Comparison of ENCODE assay signal across 1 cellular context in the genomic region with DNA sequence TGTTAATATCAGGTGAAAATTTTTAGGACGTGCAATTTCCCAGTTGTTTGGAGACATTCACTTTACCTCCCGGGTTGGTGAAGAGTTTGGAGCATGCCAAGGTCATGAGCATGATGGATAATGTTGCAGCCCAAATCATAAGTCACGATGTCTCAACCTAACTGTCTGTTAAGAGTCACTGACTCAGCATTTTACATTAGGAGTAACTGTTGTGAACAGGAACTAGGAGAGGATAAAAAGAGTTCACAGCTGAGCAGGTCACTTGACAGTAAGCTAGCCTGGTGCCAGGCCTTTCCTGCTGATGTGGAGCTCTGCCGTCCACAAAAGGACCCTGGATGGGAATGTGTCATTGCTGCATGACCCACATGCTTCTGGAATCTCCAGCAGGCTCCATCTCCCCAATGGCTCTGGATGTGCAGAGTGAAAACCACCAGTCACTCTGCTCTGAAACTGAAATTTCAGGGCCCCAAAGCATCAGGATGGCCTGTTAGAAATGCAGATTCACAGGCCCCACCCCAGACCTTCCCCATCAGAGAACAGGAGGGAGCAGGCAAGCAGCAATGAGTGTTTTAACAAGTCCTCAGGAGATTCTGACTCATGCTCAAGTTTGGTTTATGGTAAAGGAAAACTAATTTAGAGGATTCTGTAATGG.
A peak's percentile ranks its signal among the peaks of the same experiment; 100 is the strongest.
TF ChIP-seq lines count a peak whose summit lies in the region.

No MANE protein-coding gene starts in this region.

TF ChIP-seq in K562, 482 proteins besides CTCF, POLR2A, EP300 and RAD21 (continued from another document and continues in another):
- TF ChIP-seq, protein P1, sequence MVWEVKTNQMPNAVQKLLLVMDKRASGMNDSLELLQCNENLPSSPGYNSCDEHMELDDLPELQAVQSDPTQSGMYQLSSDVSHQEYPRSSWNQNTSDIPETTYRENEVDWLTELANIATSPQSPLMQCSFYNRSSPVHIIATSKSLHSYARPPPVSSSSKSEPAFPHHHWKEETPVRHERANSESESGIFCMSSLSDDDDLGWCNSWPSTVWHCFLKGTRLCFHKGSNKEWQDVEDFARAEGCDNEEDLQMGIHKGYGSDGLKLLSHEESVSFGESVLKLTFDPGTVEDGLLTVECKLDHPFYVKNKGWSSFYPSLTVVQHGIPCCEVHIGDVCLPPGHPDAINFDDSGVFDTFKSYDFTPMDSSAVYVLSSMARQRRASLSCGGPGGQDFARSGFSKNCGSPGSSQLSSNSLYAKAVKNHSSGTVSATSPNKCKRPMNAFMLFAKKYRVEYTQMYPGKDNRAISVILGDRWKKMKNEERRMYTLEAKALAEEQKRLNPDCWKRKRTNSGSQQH (CRISPR knock-in tag; IDR thresholded peaks at IDR 0.05), result peak; percentile 15; the same call in 1 of the 2 replicates
- TF ChIP-seq ZNF707 (CRISPR knock-in tag; conservative IDR thresholded peaks at IDR 0.05) (0 out of 2 replicates have a peak, but pooled peaks have one; percentile 43), RAD51 (IDR thresholded peaks at IDR 0.05; ENCODE audit: borderline replicate concordance, low read depth) (peak; percentile 31; the same call in 1 of the 2 replicates), EZH2 (IDR thresholded peaks at IDR 0.05; ENCODE audit: borderline replicate concordance, low read depth, low read length) (no peak), ZNF165 (CRISPR knock-in tag; IDR thresholded peaks at IDR 0.05; ENCODE audit: borderline replicate concordance) (no peak; the same call in 1 of the 2 replicates), ZNF24 (IDR thresholded peaks at IDR 0.05) (peak; percentile 85; the same call in 1 of the 2 replicates), ZKSCAN1 (IDR thresholded peaks at IDR 0.05; ENCODE audit: low read depth, low read length) (no peak), ZNF324 (CRISPR knock-in tag; IDR thresholded peaks at IDR 0.05) (no peak), CXXC5 (CRISPR knock-in tag; IDR thresholded peaks at IDR 0.05) (peak; percentile 55), HDAC3 (IDR thresholded peaks at IDR 0.05; ENCODE audit: borderline replicate concordance, partially characterized antibody) (peak; percentile 24), ZNF449 (CRISPR knock-in tag; IDR thresholded peaks at IDR 0.05) (peak; percentile 30; the same call in 1 of the 2 replicates), SMAD2 (IDR thresholded peaks at IDR 0.05; ENCODE audit: low read depth, low read length) (no peak), CBFA2T3 (IDR thresholded peaks at IDR 0.05) (peak; percentile 65), HDAC2 (IDR thresholded peaks at IDR 0.05) (peak; percentile 74; the same call in 1 of the 2 replicates), ZNF282 (CRISPR knock-in tag; IDR thresholded peaks at IDR 0.05) (no peak), MCM7 (IDR thresholded peaks at IDR 0.05) (no peak), SREBF1 (IDR thresholded peaks at IDR 0.05; ENCODE audit: borderline replicate concordance, low read depth, low read length) (no peak), E2F6 (IDR thresholded peaks at IDR 0.05; ENCODE audit: borderline replicate concordance in 1 of 2, extremely low read depth in 1 of 2, insufficient read depth in 1 of 2, insufficient read length in 1 of 2, low read depth in 1 of 2, low read length in 1 of 2, poor library complexity in 1 of 2, severe bottlenecking in 1 of 2) (peak; percentile 13 to 38), HMG20B (CRISPR knock-in tag; IDR thresholded peaks at IDR 0.05) (0 out of 2 replicates have a peak, but pooled peaks have one; percentile 31), FOXJ3 (CRISPR knock-in tag; IDR thresholded peaks at IDR 0.05) (no peak), SRSF1 (IDR thresholded peaks at IDR 0.05; ENCODE audit: low read depth, low read length) (no peak), NFYB (IDR thresholded peaks at IDR 0.05; ENCODE audit: extremely low read depth, insufficient read length) (no peak), RCOR1 (IDR thresholded peaks at IDR 0.05; ENCODE audit: borderline replicate concordance in 1 of 2, low read depth in 2 of 2, low read length in 2 of 2) (peak in 1 of 2 experiments; percentile 72; a peak in 1 of 4 replicates), LCOR (CRISPR knock-in tag; IDR thresholded peaks at IDR 0.05) (no peak), HMBOX1 (IDR thresholded peaks at IDR 0.05) (peak; percentile 96), PHF8 (IDR thresholded peaks at IDR 0.05; ENCODE audit: borderline replicate concordance, low read length) (no peak; the same call in 1 of the 2 replicates), CHD4 (IDR thresholded peaks at IDR 0.05; ENCODE audit: insufficient read depth, insufficient replicate concordance, low read depth, low read length, poor library complexity, severe bottlenecking) (peak; percentile 89), RBM25 (IDR thresholded peaks at IDR 0.05; ENCODE audit: low read depth, low read length, severe bottlenecking) (peak; percentile 7), NR2F6 (CRISPR knock-in tag; IDR thresholded peaks at IDR 0.05) (no peak), MAFK (IDR thresholded peaks at IDR 0.05; ENCODE audit: low read length) (peak; percentile 100), TAF1 (IDR thresholded peaks at IDR 0.05; ENCODE audit: control insufficient read depth, extremely low read depth, insufficient read depth, low read length, severe bottlenecking) (no peak), ZNF644 (tag; IDR thresholded peaks at IDR 0.05; ENCODE audit: low read depth) (no peak), NR2C2 (CRISPR knock-in tag; IDR thresholded peaks at IDR 0.05) (no peak), NR2C2 (tag; IDR thresholded peaks at IDR 0.05) (peak; percentile 85), CBX5 (IDR thresholded peaks at IDR 0.05; ENCODE audit: borderline replicate concordance, low read depth) (no peak), TAF7 (tag; IDR thresholded peaks at IDR 0.05) (peak; percentile 36; the same call in 1 of the 2 replicates), RBBP5 (IDR thresholded peaks at IDR 0.05; ENCODE audit: borderline replicate concordance, insufficient read depth, low read length, poor library complexity, severe bottlenecking) (peak; percentile 64), KAT7 (CRISPR knock-in tag; IDR thresholded peaks at IDR 0.05; ENCODE audit: borderline replicate concordance) (no peak)
- TF ChIP-seq, protein P2, sequence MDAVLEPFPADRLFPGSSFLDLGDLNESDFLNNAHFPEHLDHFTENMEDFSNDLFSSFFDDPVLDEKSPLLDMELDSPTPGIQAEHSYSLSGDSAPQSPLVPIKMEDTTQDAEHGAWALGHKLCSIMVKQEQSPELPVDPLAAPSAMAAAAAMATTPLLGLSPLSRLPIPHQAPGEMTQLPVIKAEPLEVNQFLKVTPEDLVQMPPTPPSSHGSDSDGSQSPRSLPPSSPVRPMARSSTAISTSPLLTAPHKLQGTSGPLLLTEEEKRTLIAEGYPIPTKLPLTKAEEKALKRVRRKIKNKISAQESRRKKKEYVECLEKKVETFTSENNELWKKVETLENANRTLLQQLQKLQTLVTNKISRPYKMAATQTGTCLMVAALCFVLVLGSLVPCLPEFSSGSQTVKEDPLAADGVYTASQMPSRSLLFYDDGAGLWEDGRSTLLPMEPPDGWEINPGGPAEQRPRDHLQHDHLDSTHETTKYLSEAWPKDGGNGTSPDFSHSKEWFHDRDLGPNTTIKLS (IDR thresholded peaks at IDR 0.05; ENCODE audit: borderline replicate concordance, low read depth), result 0 out of 2 replicates have a peak, but pooled peaks have one; percentile 47
- TF ChIP-seq, protein P3, sequence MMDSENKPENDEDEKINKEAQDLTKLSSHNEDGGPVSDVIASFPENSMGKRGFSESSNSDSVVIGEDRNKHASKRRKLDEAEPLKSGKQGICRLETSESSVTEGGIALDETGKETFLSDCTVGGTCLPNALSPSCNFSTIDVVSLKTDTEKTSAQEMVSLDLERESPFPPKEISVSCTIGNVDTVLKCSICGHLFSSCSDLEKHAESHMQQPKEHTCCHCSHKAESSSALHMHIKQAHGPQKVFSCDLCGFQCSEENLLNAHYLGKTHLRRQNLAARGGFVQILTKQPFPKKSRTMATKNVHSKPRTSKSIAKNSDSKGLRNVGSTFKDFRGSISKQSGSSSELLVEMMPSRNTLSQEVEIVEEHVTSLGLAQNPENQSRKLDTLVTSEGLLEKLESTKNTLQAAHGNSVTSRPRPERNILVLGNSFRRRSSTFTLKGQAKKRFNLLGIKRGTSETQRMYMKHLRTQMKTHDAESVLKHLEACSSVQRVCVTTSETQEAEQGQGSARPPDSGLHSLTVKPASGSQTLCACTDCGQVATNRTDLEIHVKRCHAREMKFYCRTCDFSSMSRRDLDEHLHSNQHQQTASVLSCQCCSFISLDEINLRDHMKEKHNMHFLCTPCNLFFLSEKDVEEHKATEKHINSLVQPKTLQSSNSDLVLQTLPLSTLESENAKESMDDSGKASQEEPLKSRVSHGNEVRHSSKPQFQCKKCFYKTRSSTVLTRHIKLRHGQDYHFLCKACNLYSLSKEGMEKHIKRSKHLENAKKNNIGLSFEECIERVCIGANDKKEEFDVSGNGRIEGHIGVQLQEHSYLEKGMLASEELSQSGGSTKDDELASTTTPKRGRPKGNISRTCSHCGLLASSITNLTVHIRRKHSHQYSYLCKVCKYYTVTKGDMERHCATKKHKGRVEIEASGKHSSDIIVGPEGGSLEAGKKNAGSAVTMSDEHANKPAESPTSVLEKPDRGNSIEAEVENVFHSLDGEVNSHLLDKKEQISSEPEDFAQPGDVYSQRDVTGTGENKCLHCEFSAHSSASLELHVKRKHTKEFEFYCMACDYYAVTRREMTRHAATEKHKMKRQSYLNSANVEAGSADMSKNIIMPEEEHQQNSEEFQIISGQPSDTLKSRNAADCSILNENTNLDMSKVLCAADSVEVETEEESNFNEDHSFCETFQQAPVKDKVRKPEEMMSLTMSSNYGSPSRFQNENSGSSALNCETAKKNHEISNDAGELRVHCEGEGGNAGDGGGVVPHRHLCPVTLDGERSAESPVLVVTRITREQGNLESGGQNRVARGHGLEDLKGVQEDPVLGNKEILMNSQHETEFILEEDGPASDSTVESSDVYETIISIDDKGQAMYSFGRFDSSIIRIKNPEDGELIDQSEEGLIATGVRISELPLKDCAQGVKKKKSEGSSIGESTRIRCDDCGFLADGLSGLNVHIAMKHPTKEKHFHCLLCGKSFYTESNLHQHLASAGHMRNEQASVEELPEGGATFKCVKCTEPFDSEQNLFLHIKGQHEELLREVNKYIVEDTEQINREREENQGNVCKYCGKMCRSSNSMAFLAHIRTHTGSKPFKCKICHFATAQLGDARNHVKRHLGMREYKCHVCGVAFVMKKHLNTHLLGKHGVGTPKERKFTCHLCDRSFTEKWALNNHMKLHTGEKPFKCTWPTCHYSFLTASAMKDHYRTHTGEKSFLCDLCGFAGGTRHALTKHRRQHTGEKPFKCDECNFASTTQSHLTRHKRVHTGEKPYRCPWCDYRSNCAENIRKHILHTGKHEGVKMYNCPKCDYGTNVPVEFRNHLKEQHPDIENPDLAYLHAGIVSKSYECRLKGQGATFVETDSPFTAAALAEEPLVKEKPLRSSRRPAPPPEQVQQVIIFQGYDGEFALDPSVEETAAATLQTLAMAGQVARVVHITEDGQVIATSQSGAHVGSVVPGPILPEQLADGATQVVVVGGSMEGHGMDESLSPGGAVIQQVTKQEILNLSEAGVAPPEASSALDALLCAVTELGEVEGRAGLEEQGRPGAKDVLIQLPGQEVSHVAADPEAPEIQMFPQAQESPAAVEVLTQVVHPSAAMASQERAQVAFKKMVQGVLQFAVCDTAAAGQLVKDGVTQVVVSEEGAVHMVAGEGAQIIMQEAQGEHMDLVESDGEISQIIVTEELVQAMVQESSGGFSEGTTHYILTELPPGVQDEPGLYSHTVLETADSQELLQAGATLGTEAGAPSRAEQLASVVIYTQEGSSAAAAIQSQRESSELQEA (IDR thresholded peaks at IDR 0.05; ENCODE audit: low read depth), result no peak
- TF ChIP-seq, protein P4, sequence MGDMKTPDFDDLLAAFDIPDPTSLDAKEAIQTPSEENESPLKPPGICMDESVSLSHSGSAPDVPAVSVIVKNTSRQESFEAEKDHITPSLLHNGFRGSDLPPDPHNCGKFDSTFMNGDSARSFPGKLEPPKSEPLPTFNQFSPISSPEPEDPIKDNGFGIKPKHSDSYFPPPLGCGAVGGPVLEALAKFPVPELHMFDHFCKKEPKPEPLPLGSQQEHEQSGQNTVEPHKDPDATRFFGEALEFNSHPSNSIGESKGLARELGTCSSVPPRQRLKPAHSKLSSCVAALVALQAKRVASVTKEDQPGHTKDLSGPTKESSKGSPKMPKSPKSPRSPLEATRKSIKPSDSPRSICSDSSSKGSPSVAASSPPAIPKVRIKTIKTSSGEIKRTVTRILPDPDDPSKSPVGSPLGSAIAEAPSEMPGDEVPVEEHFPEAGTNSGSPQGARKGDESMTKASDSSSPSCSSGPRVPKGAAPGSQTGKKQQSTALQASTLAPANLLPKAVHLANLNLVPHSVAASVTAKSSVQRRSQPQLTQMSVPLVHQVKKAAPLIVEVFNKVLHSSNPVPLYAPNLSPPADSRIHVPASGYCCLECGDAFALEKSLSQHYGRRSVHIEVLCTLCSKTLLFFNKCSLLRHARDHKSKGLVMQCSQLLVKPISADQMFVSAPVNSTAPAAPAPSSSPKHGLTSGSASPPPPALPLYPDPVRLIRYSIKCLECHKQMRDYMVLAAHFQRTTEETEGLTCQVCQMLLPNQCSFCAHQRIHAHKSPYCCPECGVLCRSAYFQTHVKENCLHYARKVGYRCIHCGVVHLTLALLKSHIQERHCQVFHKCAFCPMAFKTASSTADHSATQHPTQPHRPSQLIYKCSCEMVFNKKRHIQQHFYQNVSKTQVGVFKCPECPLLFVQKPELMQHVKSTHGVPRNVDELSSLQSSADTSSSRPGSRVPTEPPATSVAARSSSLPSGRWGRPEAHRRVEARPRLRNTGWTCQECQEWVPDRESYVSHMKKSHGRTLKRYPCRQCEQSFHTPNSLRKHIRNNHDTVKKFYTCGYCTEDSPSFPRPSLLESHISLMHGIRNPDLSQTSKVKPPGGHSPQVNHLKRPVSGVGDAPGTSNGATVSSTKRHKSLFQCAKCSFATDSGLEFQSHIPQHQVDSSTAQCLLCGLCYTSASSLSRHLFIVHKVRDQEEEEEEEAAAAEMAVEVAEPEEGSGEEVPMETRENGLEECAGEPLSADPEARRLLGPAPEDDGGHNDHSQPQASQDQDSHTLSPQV (IDR thresholded peaks at IDR 0.05), result peak; percentile 98
